In the genomic region with DNA sequence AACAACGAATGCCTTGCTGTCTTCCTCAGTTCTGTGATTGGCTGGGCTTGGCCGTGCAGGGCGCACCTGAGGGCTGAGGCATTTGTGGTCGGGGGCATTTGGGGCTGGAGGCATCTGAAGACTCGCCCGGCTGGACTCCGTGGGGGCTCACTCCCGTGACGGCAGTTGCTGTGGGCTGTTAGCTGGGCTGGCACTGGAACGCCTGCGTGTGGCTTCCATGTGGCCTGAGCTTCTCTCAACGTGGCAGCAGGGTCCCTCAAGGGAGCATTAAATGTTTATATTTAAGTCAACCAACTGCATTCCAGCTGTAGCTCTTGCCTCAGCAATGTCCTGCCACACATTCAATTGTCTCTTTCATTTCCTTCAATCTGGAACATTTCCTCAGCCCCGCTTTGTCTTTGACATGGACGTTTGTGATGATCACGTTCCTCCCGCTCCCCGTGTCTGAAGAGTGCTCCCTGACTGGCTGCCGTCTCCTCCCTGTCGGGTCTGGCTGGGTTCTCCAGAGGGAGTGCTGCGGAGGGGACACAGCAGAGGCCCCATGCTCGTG, we compare ENCODE assay signal across 12 cellular contexts. TPM values are rescaled to one million over a fixed set of nuclear protein-coding genes. Genes with fewer than 3 reads are reported as not detected.
DNase-seq lines count a peak whose midpoint lies in the region; TF ChIP-seq lines count a peak whose summit lies in the region.
"Had no signal": no experiment of that assay in that cellular context is flagged by ENCODE, and none has a peak within 500 bp of the region (broad histone marks: within the 10 kb centered on the region; RNA-seq: fewer than 3 reads in every experiment).

No MANE protein-coding gene starts in this region.

- DNase-seq in Ammon's horn (ENCODE audit: low spot score) = peak; percentile 37
- peak; percentile 77 for DNase-seq in MV-4-11 (lab: John Stamatoyannopoulos, UW)
- peak; percentile 65 for DNase-seq in fibroblast of mammary gland (ENCODE audit: low read depth)
- no peak for DNase-seq in osteocyte (ENCODE audit: extremely low spot score, unreplicated experiment)
- DNase-seq in NCI-H2081 treated with DMSO at 0.1 percent for 48 hours (lab: John Stamatoyannopoulos, UW) = no peak
- DNase-seq in effector CD4-positive, alpha-beta T cell = no peak
- no peak for DNase-seq in activated CD4-positive, CD25-positive, alpha-beta regulatory T cell (lab: John Stamatoyannopoulos, UW)
- DNase-seq in COLO668 (lab: John Stamatoyannopoulos, UW; ENCODE audit: unreplicated experiment) = no peak
- DNase-seq: DMS53; NCI-H526; stimulated activated CD4-positive, alpha-beta T cell treated with anti-CD3 and anti-CD28 coated beads, Interleukin-1b, Interleukin-23, amount 100 ng/mL, for 48 hours had no signal

- H3K4me3 ChIP-seq in fibroblast of mammary gland (ENCODE audit: control insufficient read depth, low read depth, low read length) = no peak overlapping the region

- TF ChIP-seq CTCF in fibroblast of mammary gland (conservative IDR thresholded peaks at IDR 0.05; ENCODE audit: control insufficient read depth, insufficient read depth, low read depth, low read length) = no peak
- TF ChIP-seq CTCF in osteocyte (IDR thresholded peaks at IDR 0.05) = no peak

- H3K27me3 Mint-ChIP-seq in osteocyte (ENCODE audit: unreplicated experiment) = no peaks in the 10 kb centered on the region

- peaks cover 17% of the 10 kb centered on the region for H3K36me3 Mint-ChIP-seq in osteocyte (ENCODE audit: unreplicated experiment)

- H3K9me3 Mint-ChIP-seq in osteocyte (ENCODE audit: unreplicated experiment) = no peaks in the 10 kb centered on the region

- H3K4me3 Mint-ChIP-seq in osteocyte (ENCODE audit: unreplicated experiment) = no peak overlapping the region

- H3K4me1 Mint-ChIP-seq in osteocyte (ENCODE audit: unreplicated experiment) = peaks cover 39% of the 10 kb centered on the region

- H3K27ac Mint-ChIP-seq in osteocyte (ENCODE audit: unreplicated experiment) = peak overlapping the region; percentile 97

RNA-seq across cellular contexts. Expression of gene CCDC8, which starts 21.0 kb away (rescaled TPM):
- total RNA-seq in osteocyte = 34.5 and 35.0 TPM in 2 replicates

RNA-seq across cellular contexts. Expression of gene PNMA8C, which starts 36.4 kb away (rescaled TPM):
- 0.11 TPM in 1 of 2 replicates, not detected in the other for total RNA-seq in osteocyte
- total RNA-seq: glomerular endothelial cell had no signal

RNA-seq across cellular contexts. Expression of gene PPP5C, which starts 45.4 kb away (rescaled TPM):
- 79.5 and 86.0 TPM in 2 replicates for total RNA-seq in osteocyte

Comparison
In these comparisons a context has a peak if more than half of its experiments do, and no peak if none do; other contexts are left out.
1. DNase-seq: peak in Ammon's horn (single experiment), MV-4-11 (single experiment) and fibroblast of mammary gland (single experiment); none in osteocyte (single experiment), NCI-H2081 treated with DMSO at 0.1 percent for 48 hours (single experiment), effector CD4-positive, alpha-beta T cell (single experiment), activated CD4-positive, CD25-positive, alpha-beta regulatory T cell (0 of 4) and COLO668 (single experiment).